In genomic region chr2:86868895-86869468, GRCh38 we compare ENCODE assay signal across 4 cellular contexts. TPM values are rescaled to one million over a fixed set of nuclear protein-coding genes. Genes with fewer than 3 reads are reported as not detected.
"Had no signal": no experiment of that assay in that cellular context is flagged by ENCODE, and none has a peak within 500 bp of the region (broad histone marks: within the 10 kb centered on the region; RNA-seq: fewer than 3 reads in every experiment).

No MANE protein-coding gene starts in this region.

RNA-seq across cellular contexts. Expression of gene CD8B, which starts 7.3 kb away (rescaled TPM):
- total RNA-seq: HT-29, HT1080, IMR-90, K562 had no signal
- polyA plus RNA-seq: IMR-90, K562 had no signal
